In genomic region chr1:36306902-36307456, GRCh38 we compare ENCODE assay signal across 8 cellular contexts. TPM values are rescaled to one million over a fixed set of nuclear protein-coding genes. Genes with fewer than 3 reads are reported as not detected.
DNase-seq lines count a peak whose midpoint lies in the region; ATAC-seq and TF ChIP-seq lines count a peak whose summit lies in the region.

No MANE protein-coding gene starts in this region.

- H3K9me3 ChIP-seq in right atrium auricular region (no peaks in the 10 kb centered on the region), vagina (no peaks in the 10 kb centered on the region)

- H3K36me3 ChIP-seq in right atrium auricular region (peaks cover 24% of the 10 kb centered on the region), vagina (peaks cover 0 to 28% of the 10 kb centered on the region in 2 donors)

- intact Hi-C loops in vagina (cut with DNase I) = no loop called here

- peaks cover 0 to 21% of the 10 kb centered on the region in 2 donors for H3K4me1 ChIP-seq in right atrium auricular region
- H3K4me1 ChIP-seq in vagina = peaks cover 23% of the 10 kb centered on the region

- H3K27me3 ChIP-seq in right atrium auricular region (no peaks in the 10 kb centered on the region), vagina (no peaks in the 10 kb centered on the region)

- peak; percentile 95 for TF ChIP-seq POLR2A in GM10847 (IDR thresholded peaks at IDR 0.05; ENCODE audit: extremely low read depth, insufficient read length)
- peak in 1 of 2 donors; percentile 71 for TF ChIP-seq POLR2A in vagina (IDR thresholded peaks at IDR 0.05)

- H3K4me3 ChIP-seq in right atrium auricular region (peak overlapping the region; percentile 53 to 86), vagina (peak overlapping the region; percentile 59 to 81)

- H3K27ac ChIP-seq in right atrium auricular region (peak overlapping the region; percentile 78 to 81), vagina (peak overlapping the region; percentile 81)

- DNase-seq in NCI-H128 (lab: John Stamatoyannopoulos, UW; ENCODE audit: unreplicated experiment) = peak; percentile 97
- DNase-seq in T follicular helper cell (ENCODE audit: low read depth) = peak; percentile 88
- peak; percentile 84 for DNase-seq in amniotic epithelial cell (ENCODE audit: low read depth)
- DNase-seq in right atrium auricular region (ENCODE audit: low spot score) = peak; percentile 89
- DNase-seq in putamen (ENCODE audit: low spot score) = peak; percentile 83
- DNase-seq in vagina (ENCODE audit: extremely low spot score in 2 of 2) = no peak

- ATAC-seq in HG02623 (IDR thresholded peaks at IDR 0.05; ENCODE audit: unreplicated experiment) = peak; percentile 95

- TF ChIP-seq CTCF in right atrium auricular region (IDR thresholded peaks at IDR 0.05) (no peak), vagina (IDR thresholded peaks at IDR 0.05) (no peak)

RNA-seq across cellular contexts. Expression of gene SH3D21, which starts 0.8 kb away (rescaled TPM):
- total RNA-seq in right atrium auricular region (1 to 10 TPM; 1.2 to 1.4 TPM), vagina (17.2 TPM)

RNA-seq across cellular contexts. Expression of gene EVA1B, which starts 16.5 kb away (rescaled TPM):
- 10 to 100 TPM; 24.6 to 45.8 TPM for total RNA-seq in right atrium auricular region
- 101 TPM for total RNA-seq in vagina

Comparison
In these comparisons a context has a peak if more than half of its experiments do, and no peak if none do; other contexts are left out.
1. DNase-seq: peak in NCI-H128 (single experiment), T follicular helper cell (single experiment), amniotic epithelial cell (single experiment), right atrium auricular region (single experiment) and putamen (single experiment); none in vagina (0 of 2).